In genomic region chr19:54136864-54137113, GRCh38 we compare ENCODE assay signal across 8 cellular contexts. TPM values are rescaled to one million over a fixed set of nuclear protein-coding genes. Genes with fewer than 3 reads are reported as not detected.
DNase-seq lines count a peak whose midpoint lies in the region; ATAC-seq and TF ChIP-seq lines count a peak whose summit lies in the region.

No MANE protein-coding gene starts in this region.

- H3K4me3 Mint-ChIP-seq in activated naive CD4-positive, alpha-beta T cell treated with anti-CD3 and anti-CD28 coated beads, Interleukin-2, amount 10 ng/mL, durations not matched to agents 7 days and 5 days = peak overlapping the region; percentile 80
- H3K4me3 Mint-ChIP-seq in type B pancreatic cell = peak overlapping the region; percentile 95

- H3K27me3 Mint-ChIP-seq in activated naive CD4-positive, alpha-beta T cell treated with anti-CD3 and anti-CD28 coated beads, Interleukin-2, amount 10 ng/mL, durations not matched to agents 7 days and 5 days = peaks cover 7% of the 10 kb centered on the region
- H3K27me3 Mint-ChIP-seq in type B pancreatic cell = peaks cover 5% of the 10 kb centered on the region

- under 1% methylated on average over 11 of the region's 11 CpGs for WGBS in liver

- H3K36me3 Mint-ChIP-seq in activated naive CD4-positive, alpha-beta T cell treated with anti-CD3 and anti-CD28 coated beads, Interleukin-2, amount 10 ng/mL, durations not matched to agents 7 days and 5 days = peaks cover 23% of the 10 kb centered on the region
- H3K36me3 Mint-ChIP-seq in activated naive CD4-positive, alpha-beta T cell treated with anti-CD3 and anti-CD28 coated beads, Interleukin-2, amount 50 U/mL, for 72 hours = peaks cover 11% of the 10 kb centered on the region in 2 donors
- peaks cover 3% of the 10 kb centered on the region for H3K36me3 Mint-ChIP-seq in type B pancreatic cell

- H3K4me3 ChIP-seq in liver (ENCODE audit: low read depth in 1 of 3, low read length in 3 of 3) = peak overlapping the region; percentile 41 to 69 (median 68)

- TF ChIP-seq RAD21 in liver (IDR thresholded peaks at IDR 0.05) = no peak

- TF ChIP-seq CTCF in liver (IDR thresholded peaks at IDR 0.05; ENCODE audit: low read depth, low read length, missing input control) (no peak), type B pancreatic cell (conservative IDR thresholded peaks at IDR 0.05) (no peak)

- peaks cover 48% of the 10 kb centered on the region for H3K4me1 Mint-ChIP-seq in activated naive CD4-positive, alpha-beta T cell treated with anti-CD3 and anti-CD28 coated beads, Interleukin-2, amount 10 ng/mL, durations not matched to agents 7 days and 5 days
- peaks cover 16% of the 10 kb centered on the region for H3K4me1 Mint-ChIP-seq in type B pancreatic cell (ENCODE audit: unreplicated experiment)

- peaks cover 3 to 35% (median 31%) of the 10 kb centered on the region in 4 donors for H3K4me1 ChIP-seq in liver (ENCODE audit: control insufficient read depth in 4 of 4, insufficient read depth in 4 of 4, low read length in 3 of 4)

- peaks cover 3% of the 10 kb centered on the region for H3K9me3 Mint-ChIP-seq in activated naive CD4-positive, alpha-beta T cell treated with anti-CD3 and anti-CD28 coated beads, Interleukin-2, amount 10 ng/mL, durations not matched to agents 7 days and 5 days
- H3K9me3 Mint-ChIP-seq in activated naive CD4-positive, alpha-beta T cell treated with anti-CD3 and anti-CD28 coated beads, Interleukin-2, amount 50 U/mL, for 72 hours = peaks cover 0 to 4% of the 10 kb centered on the region in 2 donors
- H3K9me3 Mint-ChIP-seq in type B pancreatic cell = no peaks in the 10 kb centered on the region

- no peak for ATAC-seq in activated naive CD4-positive, alpha-beta T cell treated with anti-CD3 and anti-CD28 coated beads, Interleukin-2, amount 50 U/mL, for 72 hours
- ATAC-seq in HG03039 (IDR thresholded peaks at IDR 0.05; ENCODE audit: unreplicated experiment) = no peak
- no peak for ATAC-seq in GM21447 (IDR thresholded peaks at IDR 0.05; ENCODE audit: unreplicated experiment)

- CTCF ChIA-PET in activated naive CD4-positive, alpha-beta T cell treated with anti-CD3 and anti-CD28 coated beads, Interleukin-2, amount 10 ng/mL, durations not matched to agents 7 days and 5 days (lab: Charles Lee) = interaction anchor here (0.6 to 1.1 kb wide), 3 partner anchors 20 to 90 kb away, joined by 3 to 4 read pairs (median 3); no protein-coding TSS in a partner anchor

- no peaks in the 10 kb centered on the region for H3K9me3 ChIP-seq in liver (ENCODE audit: control insufficient read depth in 4 of 4, low read length in 3 of 4)

- no peak for DNase-seq in activated naive CD4-positive, alpha-beta T cell treated with anti-CD3 and anti-CD28 coated beads, Interleukin-2, amount 10 ng/mL, durations not matched to agents 7 days and 5 days
- DNase-seq in activated naive CD4-positive, alpha-beta T cell (lab: John Stamatoyannopoulos, UW) = no peak
- DNase-seq in activated naive CD4-positive, alpha-beta T cell treated with anti-CD3 and anti-CD28 coated beads, Interleukin-2, amount 50 U/mL, for 72 hours (ENCODE audit: low spot score in 2 of 2) = no peak
- DNase-seq in type B pancreatic cell (ENCODE audit: extremely low spot score, unreplicated experiment) (no peak), NCI-H2029 treated with DMSO at 0.1 percent for 48 hours (lab: John Stamatoyannopoulos, UW) (no peak)

- peak overlapping the region; percentile 91 for H3K27ac Mint-ChIP-seq in activated naive CD4-positive, alpha-beta T cell treated with anti-CD3 and anti-CD28 coated beads, Interleukin-2, amount 10 ng/mL, durations not matched to agents 7 days and 5 days
- peak overlapping the region; percentile 67 to 89 for H3K27ac Mint-ChIP-seq in activated naive CD4-positive, alpha-beta T cell treated with anti-CD3 and anti-CD28 coated beads, Interleukin-2, amount 50 U/mL, for 72 hours
- peak overlapping the region; percentile 89 for H3K27ac Mint-ChIP-seq in type B pancreatic cell

- peaks cover 0 to 7% (median 3%) of the 10 kb centered on the region in 4 donors for H3K36me3 ChIP-seq in liver (ENCODE audit: control insufficient read depth in 4 of 4, insufficient read depth in 3 of 4, low read depth in 1 of 4, low read length in 3 of 4)

- H3K27ac ChIP-seq in liver (ENCODE audit: low read depth in 1 of 2, low read length in 2 of 2) = peak overlapping the region; percentile 33 to 49

- peak overlapping the region in 1 of 2 donors; percentile 33 for H3K9ac ChIP-seq in liver (ENCODE audit: low read depth in 1 of 2, low read length in 2 of 2)

- H3K27me3 ChIP-seq in liver (ENCODE audit: control insufficient read depth in 4 of 4, insufficient read depth in 4 of 4, low read length in 3 of 4) = no peaks in the 10 kb centered on the region

TF ChIP-seq in liver, 16 proteins besides CTCF, POLR2A, EP300 and RAD21:
- TF ChIP-seq TAF1 (conservative IDR thresholded peaks at IDR 0.05) (peak; percentile 73), HNF4A (conservative IDR thresholded peaks at IDR 0.05) (no peak)

RNA-seq across cellular contexts. Expression of gene CNOT3, which starts 0.8 kb away (rescaled TPM):
- 10 to 100 TPM; 57.3 to 59.9 TPM for total RNA-seq in activated naive CD4-positive, alpha-beta T cell treated with anti-CD3 and anti-CD28 coated beads, Interleukin-2, amount 50 U/mL, for 72 hours
- 10 to 100 TPM in 1 of 2 donors, 1 to 10 TPM in 1; 6.3 to 13.0 TPM for total RNA-seq in liver
- polyA plus RNA-seq in liver = 10 to 100 TPM in 1 of 2 donors, 1 to 10 TPM in 1; 3.7 to 11.9 TPM
- 55.4 and 72.9 TPM in 2 replicates for total RNA-seq in type B pancreatic cell (ENCODE audit: low replicate concordance)

RNA-seq across cellular contexts. Expression of gene PRPF31, which starts 21.2 kb away (rescaled TPM):
- total RNA-seq in activated naive CD4-positive, alpha-beta T cell treated with anti-CD3 and anti-CD28 coated beads, Interleukin-2, amount 50 U/mL, for 72 hours = 10 to 100 TPM; 47.9 to 92.9 TPM
- total RNA-seq in liver = 10 to 100 TPM; 23.8 to 33.0 TPM
- 10 to 100 TPM; 25.8 to 31.7 TPM for polyA plus RNA-seq in liver
- total RNA-seq in type B pancreatic cell (ENCODE audit: low replicate concordance) = 80.5 and 89.8 TPM in 2 replicates

RNA-seq across cellular contexts. Expression of gene TFPT, which starts 21.3 kb away (rescaled TPM):
- 10 to 100 TPM; 30.4 to 37.4 TPM for total RNA-seq in activated naive CD4-positive, alpha-beta T cell treated with anti-CD3 and anti-CD28 coated beads, Interleukin-2, amount 50 U/mL, for 72 hours
- total RNA-seq in liver (1 to 10 TPM; 2.4 to 4.9 TPM), type B pancreatic cell (ENCODE audit: low replicate concordance) (14.1 and 17.0 TPM in 2 replicates)
- 1 to 10 TPM; 3.5 to 5.6 TPM for polyA plus RNA-seq in liver

RNA-seq across cellular contexts. Expression of gene LENG1, which starts 22.7 kb away (rescaled TPM):
- total RNA-seq in activated naive CD4-positive, alpha-beta T cell treated with anti-CD3 and anti-CD28 coated beads, Interleukin-2, amount 50 U/mL, for 72 hours = 1 to 10 TPM; 3.5 to 6.1 TPM
- 1 to 10 TPM; 2.6 to 3.0 TPM for total RNA-seq in liver
- 1 to 10 TPM; 2.8 to 4.4 TPM for polyA plus RNA-seq in liver
- 6.6 and 7.5 TPM in 2 replicates for total RNA-seq in type B pancreatic cell (ENCODE audit: low replicate concordance)

RNA-seq across cellular contexts. Expression of gene NDUFA3, which starts 34.1 kb away (rescaled TPM):
- 10 to 100 TPM; 59.4 to 76.1 TPM for total RNA-seq in activated naive CD4-positive, alpha-beta T cell treated with anti-CD3 and anti-CD28 coated beads, Interleukin-2, amount 50 U/mL, for 72 hours
- total RNA-seq in liver = 10 to 100 TPM in 1 of 2 donors, 1 to 10 TPM in 1; 5.9 to 10.6 TPM
- polyA plus RNA-seq in liver = 100 to 1,000 TPM; 126 to 343 TPM
- 140 and 155 TPM in 2 replicates for total RNA-seq in type B pancreatic cell (ENCODE audit: low replicate concordance)
